ENCODE assay signal across 17 cellular contexts in genomic region chr19:2524361-2524839, GRCh38. TPM values are rescaled to one million over a fixed set of nuclear protein-coding genes. Genes with fewer than 3 reads are reported as not detected.
DNase-seq lines count a peak whose midpoint lies in the region; ATAC-seq, FAIRE-seq and TF ChIP-seq lines count a peak whose summit lies in the region.
"Had no signal": no experiment of that assay in that cellular context is flagged by ENCODE, and none has a peak within 500 bp of the region (broad histone marks: within the 10 kb centered on the region; RNA-seq: fewer than 3 reads in every experiment).

No MANE protein-coding gene starts in this region.

- CTCF ChIA-PET in HCT116 (lab: Charles Lee): interaction anchor here (1.0 to 1.3 kb wide), 3 partner anchors 9 to 55 kb away, joined by 3 read pairs; no protein-coding TSS in a partner anchor

- no peaks in the 10 kb centered on the region for H3K9me3 ChIP-seq in HCT116 (ENCODE audit: control insufficient read depth in 1 of 2, insufficient read depth in 1 of 2, low read depth in 1 of 2, low read length in 2 of 2)
- H3K9me3 ChIP-seq in astrocyte (ENCODE audit: insufficient read depth, low read depth, low read length): no peaks in the 10 kb centered on the region
- no peaks in the 10 kb centered on the region for H3K9me3 ChIP-seq in skeletal muscle tissue (ENCODE audit: control insufficient read depth in 3 of 3, low read length in 3 of 3)
- H3K9me3 ChIP-seq: breast epithelium, pancreas, spleen had no signal

- H3K4me1 ChIP-seq in HCT116 (ENCODE audit: control insufficient read depth in 1 of 2, insufficient read depth in 2 of 2, low read length in 2 of 2) (peaks cover 56 to 77% of the 10 kb centered on the region in 2 experiments), astrocyte (ENCODE audit: insufficient read depth, low read length) (peaks cover 34% of the 10 kb centered on the region), skeletal muscle tissue (ENCODE audit: control insufficient read depth in 3 of 3, insufficient read depth in 3 of 3, low read length in 3 of 3) (peaks cover 11 to 19% (median 14%) of the 10 kb centered on the region in 3 donors)
- H3K4me1 ChIP-seq: breast epithelium, pancreas had no signal

- H3K79me2 ChIP-seq in HCT116 (ENCODE audit: insufficient read depth, low read length): no peaks in the 10 kb centered on the region
- no peaks in the 10 kb centered on the region for H3K79me2 ChIP-seq in astrocyte (ENCODE audit: insufficient read depth, low read length)

- peak overlapping the region; percentile 92 for H3K4me2 ChIP-seq in HCT116 (ENCODE audit: low read length)
- peak overlapping the region; percentile 75 for H3K4me2 ChIP-seq in astrocyte (ENCODE audit: low read length)

- H3K27ac Mint-ChIP-seq in astrocyte (ENCODE audit: unreplicated experiment): peak overlapping the region; percentile 99
- H3K27ac Mint-ChIP-seq: activated naive CD4-positive, alpha-beta T cell treated with anti-CD3 and anti-CD28 coated beads for 36 hours had no signal

- BruUV-seq in HCT116 (replicated peaks; lab: Mats Ljungman, UMichigan): no TSS peak

- H3K27me3 ChIP-seq in HCT116 (ENCODE audit: insufficient read depth, low read length): no peaks in the 10 kb centered on the region
- H3K27me3 ChIP-seq in astrocyte (ENCODE audit: insufficient read depth, low read length): no peaks in the 10 kb centered on the region
- H3K27me3 ChIP-seq in skeletal muscle tissue (ENCODE audit: control insufficient read depth in 3 of 3, insufficient read depth in 3 of 3, low read length in 3 of 3): no peaks in the 10 kb centered on the region
- H3K27me3 ChIP-seq: breast epithelium, pancreas, spleen had no signal

- no peaks in the 10 kb centered on the region for H3K9me3 Mint-ChIP-seq in astrocyte (ENCODE audit: unreplicated experiment)
- H3K9me3 Mint-ChIP-seq: activated naive CD4-positive, alpha-beta T cell treated with anti-CD3 and anti-CD28 coated beads for 36 hours had no signal

- no peaks in the 10 kb centered on the region for H3K9me2 ChIP-seq in HCT116 (ENCODE audit: insufficient read depth)

- FAIRE-seq in astrocyte (lab: Jason Lieb, UNC): no peak
- FAIRE-seq: pancreas had no signal

- TF ChIP-seq CTCF in HCT116 (IDR thresholded peaks at IDR 0.05 in 2 of 3, conservative IDR thresholded peaks at IDR 0.05 in 1 of 3; ENCODE audit: borderline replicate concordance in 1 of 3, insufficient read depth in 1 of 3, low read depth in 2 of 3, low read length in 2 of 3) (no peak), astrocyte (IDR thresholded peaks at IDR 0.05; ENCODE audit: insufficient read depth, low read depth, low read length) (no peak)

- intact Hi-C loops in HCT116 (cut with micrococcal nuclease): no loop called here

- 0 out of 2 replicates have a peak, but pooled peaks have one; percentile 0 for ATAC-seq in HCT116
- no peak for ATAC-seq in HG03135 (IDR thresholded peaks at IDR 0.05; ENCODE audit: unreplicated experiment)
- ATAC-seq: stimulated activated naive CD8-positive, alpha-beta T cell treated with anti-CD3 and anti-CD28 coated beads, Interleukin-15, Interleukin-2, amounts not matched to agents 100 U/mL and 50 U/mL, for 24 hours had no signal

- DNase-seq in HCT116 (ENCODE audit: low read depth, low spot score) (no peak), astrocyte (ENCODE audit: low read depth) (no peak), inferior parietal cortex (ENCODE audit: extremely low spot score) (peak; percentile 8), putamen (ENCODE audit: low spot score) (no peak), SW 1271 (lab: John Stamatoyannopoulos, UW) (no peak), DMS153 treated with DMSO at 0.1 percent for 48 hours (lab: John Stamatoyannopoulos, UW; ENCODE audit: unreplicated experiment) (no peak)
- DNase-seq: activated naive CD4-positive, alpha-beta T cell treated with anti-CD3 and anti-CD28 coated beads for 36 hours; CD4-positive, CD25-positive, alpha-beta regulatory T cell; Kasumi-1; NCI-H1436; NCI-H446; spleen; stimulated activated naive CD8-positive, alpha-beta T cell treated with anti-CD3 and anti-CD28 coated beads, Interleukin-15, Interleukin-2, amounts not matched to agents 100 U/mL and 50 U/mL, for 24 hours had no signal

- no peaks in the 10 kb centered on the region for H3K36me3 ChIP-seq in HCT116 (ENCODE audit: control insufficient read depth in 1 of 2, insufficient read depth in 2 of 2, low read length in 2 of 2)
- no peaks in the 10 kb centered on the region for H3K36me3 ChIP-seq in astrocyte (ENCODE audit: insufficient read depth, low read length)
- no peaks in the 10 kb centered on the region for H3K36me3 ChIP-seq in skeletal muscle tissue (ENCODE audit: control insufficient read depth in 3 of 3, insufficient read depth in 3 of 3, low read length in 3 of 3)
- H3K36me3 ChIP-seq: breast epithelium, pancreas had no signal

- TF ChIP-seq POLR2A in HCT116 (IDR thresholded peaks at IDR 0.05; ENCODE audit: borderline replicate concordance, extremely low read depth, insufficient read depth, insufficient read length): no peak

- peak overlapping the region; percentile 87 for H3K27ac ChIP-seq in HCT116 (ENCODE audit: low read depth, low read length)
- H3K27ac ChIP-seq in astrocyte (ENCODE audit: low read depth, low read length): peak overlapping the region; percentile 93
- H3K27ac ChIP-seq in skeletal muscle tissue (ENCODE audit: low read depth, low read length): no peak overlapping the region
- H3K27ac ChIP-seq: pancreas, spleen had no signal

- RAD21 ChIA-PET in HCT116 (lab: Charles Lee; ENCODE audit: low non-redundant PET in 1 of 2, low total read pairs in 2 of 2, uncharacterized antibody in 2 of 2, unreplicated experiment in 2 of 2): interaction anchor here in 1 of 2 experiments (1.4 kb wide), 1 partner anchor 48 kb away, joined by 6 read pairs; the partner anchor contains the start of gene GADD45B

- H4K20me1 ChIP-seq in HCT116 (ENCODE audit: insufficient read depth) (no peaks in the 10 kb centered on the region), astrocyte (ENCODE audit: insufficient read depth, low read length) (no peaks in the 10 kb centered on the region)

- peak overlapping the region; percentile 16 for H3K4me3 Mint-ChIP-seq in astrocyte (ENCODE audit: unreplicated experiment)
- H3K4me3 Mint-ChIP-seq: activated naive CD4-positive, alpha-beta T cell treated with anti-CD3 and anti-CD28 coated beads for 36 hours; CD4-positive, CD25-positive, alpha-beta regulatory T cell had no signal

- H2AFZ ChIP-seq in HCT116 (ENCODE audit: low read depth, low read length, poor library complexity, severe bottlenecking) (no peak overlapping the region), astrocyte (ENCODE audit: low read depth, low read length) (no peak overlapping the region)

- no peaks in the 10 kb centered on the region for H3K36me3 Mint-ChIP-seq in astrocyte (ENCODE audit: low read depth, unreplicated experiment)
- H3K36me3 Mint-ChIP-seq: CD4-positive, CD25-positive, alpha-beta regulatory T cell had no signal

- POLR2A ChIA-PET in HCT116 (lab: Charles Lee): interaction anchor here (1.2 to 1.9 kb wide), 5 partner anchors 21 to 55 kb away, joined by 3 to 21 read pairs (median 5); partner anchors contain the start of gene GADD45B

- H3K9ac ChIP-seq in HCT116 (ENCODE audit: low read length): no peak overlapping the region
- H3K9ac ChIP-seq in astrocyte (ENCODE audit: low read length): peak overlapping the region; percentile 77
- H3K9ac ChIP-seq in skeletal muscle tissue (ENCODE audit: low read depth in 1 of 3, low read length in 3 of 3): peak overlapping the region in 1 of 3 donors; percentile 72

- H3K27me3 Mint-ChIP-seq in astrocyte (ENCODE audit: low read depth, unreplicated experiment): no peaks in the 10 kb centered on the region
- H3K27me3 Mint-ChIP-seq: CD4-positive, CD25-positive, alpha-beta regulatory T cell had no signal

- H3K4me1 Mint-ChIP-seq in astrocyte (ENCODE audit: low read depth, unreplicated experiment): peaks cover 13% of the 10 kb centered on the region
- H3K4me1 Mint-ChIP-seq: CD4-positive, CD25-positive, alpha-beta regulatory T cell had no signal

- H3K4me3 ChIP-seq in HCT116 (replicated peaks in 1 of 2; ENCODE audit: low read depth in 1 of 2, low read length in 2 of 2) (peak overlapping the region in 1 of 2 experiments; percentile 56; a peak in 1 of 4 replicates), astrocyte (ENCODE audit: insufficient read depth, low read depth, low read length) (peak overlapping the region; percentile 18), skeletal muscle tissue (ENCODE audit: low read length in 3 of 3) (peak overlapping the region in 2 of 3 donors; percentile 13 to 53)
- H3K4me3 ChIP-seq: pancreas, spleen had no signal

- no peak for TF ChIP-seq RAD21 in HCT116 (IDR thresholded peaks at IDR 0.05; ENCODE audit: low read depth)

TF ChIP-seq in HCT116, 20 proteins besides CTCF, POLR2A, EP300 and RAD21:
- TF ChIP-seq ATF3 (IDR thresholded peaks at IDR 0.05) (no peak), CBX3 (IDR thresholded peaks at IDR 0.05; ENCODE audit: low read depth) (peak; percentile 11; the same call in 1 of the 2 replicates), EGR1 (IDR thresholded peaks at IDR 0.05; ENCODE audit: low read depth) (no peak)

RNA-seq across cellular contexts. Expression of gene GADD45B, which starts 48.5 kb away (rescaled TPM):
- total RNA-seq in HCT116 (2021; ENCODE audit: unreplicated experiment): 37.9 TPM
- 40.1 and 61.8 TPM in 2 replicates for polyA plus RNA-seq in HCT116 (2012)
- 161 and 190 TPM in 2 replicates for total RNA-seq in astrocyte
- 5.7 TPM for total RNA-seq in skeletal muscle tissue
